Comparison of ENCODE assay signal across 10 cellular contexts in the genomic region with DNA sequence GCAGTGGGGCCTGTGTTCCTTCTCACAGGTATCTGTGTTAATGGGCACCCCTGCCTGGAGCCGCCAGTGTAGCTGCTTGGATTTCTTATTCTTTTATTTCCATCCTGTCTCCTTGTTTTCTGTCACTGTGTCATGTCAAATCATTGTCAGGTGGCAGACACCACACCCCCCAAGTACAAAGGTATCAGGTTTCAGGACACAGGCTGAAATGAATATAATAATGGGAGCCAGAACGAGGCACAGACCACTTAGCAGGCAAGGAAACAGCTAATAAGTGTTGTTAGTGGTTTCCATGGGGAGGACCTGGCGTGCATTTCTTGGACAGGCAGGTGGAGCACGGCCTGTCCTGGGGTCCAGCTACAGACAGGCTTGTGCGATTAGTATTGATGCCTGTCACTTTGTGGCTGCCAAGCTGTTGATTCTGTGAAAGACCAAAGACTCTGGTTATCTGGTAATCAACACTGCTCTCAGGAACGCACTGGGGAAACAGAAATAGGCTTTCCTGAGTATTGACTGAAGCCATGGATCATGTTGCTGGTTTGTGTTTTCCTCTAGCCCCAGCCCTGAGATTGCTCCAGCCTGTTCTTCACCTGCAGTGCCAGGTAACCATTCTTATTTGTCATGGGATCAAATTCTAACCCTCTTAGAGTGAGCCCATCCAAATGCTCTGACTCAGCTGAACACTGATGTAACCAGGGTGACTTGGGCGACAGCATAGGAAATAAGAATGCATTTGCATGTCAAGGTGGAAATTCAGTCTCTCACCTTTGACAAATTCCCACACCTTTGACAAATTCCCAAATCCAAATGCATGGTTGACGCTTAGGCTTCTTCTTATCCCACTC.
DNase-seq lines count a peak whose midpoint lies in the region; ATAC-seq and TF ChIP-seq lines count a peak whose summit lies in the region.
"Had no signal": no experiment of that assay in that cellular context is flagged by ENCODE, and none has a peak within 500 bp of the region (broad histone marks: within the 10 kb centered on the region; RNA-seq: fewer than 3 reads in every experiment).

No MANE protein-coding gene starts in this region.

- CTCF ChIA-PET in MCF 10A (lab: Yijun Ruan, JAX), result interaction anchor here (0.8 kb wide), 1 partner anchor 1037 kb away, joined by 3 read pairs; no protein-coding TSS in a partner anchor
- CTCF ChIA-PET in SK-N-SH (lab: Yijun Ruan, JAX), result interaction anchor here (0.7 to 1.4 kb wide), 5 partner anchors 10 to 151 kb away, joined by 3 to 5 read pairs (median 3); no protein-coding TSS in a partner anchor

- H3K9ac ChIP-seq in SK-N-SH, result no peak overlapping the region

- H3K4me3 ChIP-seq in breast epithelium, result no peak overlapping the region
- H3K4me3 ChIP-seq in SK-N-SH (ENCODE audit: low read depth in 2 of 2, low read length in 1 of 2), result no peak overlapping the region
- no peak overlapping the region for H3K4me3 ChIP-seq in upper lobe of right lung

- peaks cover 6% of the 10 kb centered on the region for H3K36me3 Mint-ChIP-seq in MCF 10A (ENCODE audit: insufficient read depth, unreplicated experiment)

- DNase-seq in MCF 10A (ENCODE audit: unreplicated experiment) (peak; percentile 14), breast epithelium (ENCODE audit: low spot score in 2 of 2) (no peak), SK-N-SH (peak; percentile 30), islet precursor cell (peak; percentile 95), upper lobe of right lung (no peak), dermis blood vessel endothelial cell (no peak)
- DNase-seq: NK-92 treated with Interleukin-12 subunit alpha and Interleukin-12 subunit beta, amount 100 ng/mL, for 24 hours had no signal

- no peaks in the 10 kb centered on the region for H3K9me2 ChIP-seq in SK-N-SH

- peak; percentile 52 for ATAC-seq in upper lobe of right lung
- no peak for ATAC-seq in GM19455 (IDR thresholded peaks at IDR 0.05; ENCODE audit: unreplicated experiment)
- no peak for ATAC-seq in GM21528 (IDR thresholded peaks at IDR 0.05; ENCODE audit: low FRiP score, unreplicated experiment)

- peaks cover 10% of the 10 kb centered on the region for H3F3A ChIP-seq in SK-N-SH (replicated peaks; ENCODE audit: insufficient read depth)

- no peak for TF ChIP-seq RAD21 in SK-N-SH (IDR thresholded peaks at IDR 0.05; ENCODE audit: low read length)

- TF ChIP-seq POLR2A in breast epithelium (IDR thresholded peaks at IDR 0.05), result no peak

- WGBS in SK-N-SH (ENCODE audit: low lambda C conversion rate), result 61% methylated on average over 8 of the region's 8 CpGs

- no peaks in the 10 kb centered on the region for H4K20me1 ChIP-seq in SK-N-SH (ENCODE audit: insufficient read depth)

- H3K36me3 ChIP-seq in breast epithelium, result no peaks in the 10 kb centered on the region
- no peaks in the 10 kb centered on the region for H3K36me3 ChIP-seq in SK-N-SH (replicated peaks in 1 of 2; ENCODE audit: control insufficient read depth in 1 of 2, insufficient read depth in 2 of 2, low read length in 1 of 2)
- no peaks in the 10 kb centered on the region for H3K36me3 ChIP-seq in upper lobe of right lung

- no peaks in the 10 kb centered on the region for H3K27me3 Mint-ChIP-seq in MCF 10A (ENCODE audit: insufficient read depth, unreplicated experiment)

- no TSS peak for BruUV-seq in MCF 10A (replicated peaks; lab: Mats Ljungman, UMichigan)

- no peak overlapping the region for H3K4me3 Mint-ChIP-seq in MCF 10A (ENCODE audit: unreplicated experiment)
- H3K4me3 Mint-ChIP-seq: neural crest cell had no signal

- H2AFZ ChIP-seq in SK-N-SH (ENCODE audit: low read depth), result peak overlapping the region; percentile 20; the same call in 1 of the 2 replicates

- H3K4me2 ChIP-seq in SK-N-SH, result 0 out of 2 replicates have a peak overlapping the region, but pooled peaks have one; percentile 34

- H3K9me3 ChIP-seq in breast epithelium (no peaks in the 10 kb centered on the region), SK-N-SH (no peaks in the 10 kb centered on the region), upper lobe of right lung (no peaks in the 10 kb centered on the region)

- peak overlapping the region; percentile 84 for H3K27ac Mint-ChIP-seq in MCF 10A (ENCODE audit: low read depth, unreplicated experiment)

- H3K79me2 ChIP-seq in SK-N-SH (ENCODE audit: insufficient read depth), result no peaks in the 10 kb centered on the region

- intact Hi-C loops in MCF 10A (cut with micrococcal nuclease) (no loop called here), breast epithelium (cut with DNase I; ENCODE audit: low total_unique reads) (no loop called here), upper lobe of right lung (cut with DNase I) (no loop called here)

- H3K9me3 Mint-ChIP-seq in MCF 10A (ENCODE audit: unreplicated experiment), result no peaks in the 10 kb centered on the region

- POLR2A ChIA-PET in MCF 10A (lab: Yijun Ruan, JAX) (no interaction called here), SK-N-SH (lab: Yijun Ruan, JAX) (interaction anchor here (0.9 kb wide), 1 partner anchor 11 kb away, joined by 3 read pairs; no protein-coding TSS in a partner anchor)

- peaks cover 28% of the 10 kb centered on the region for H3K4me1 Mint-ChIP-seq in MCF 10A (ENCODE audit: insufficient read depth, unreplicated experiment)

- H3K4me1 ChIP-seq in breast epithelium, result no peaks in the 10 kb centered on the region
- H3K4me1 ChIP-seq in SK-N-SH (ENCODE audit: control insufficient read depth in 1 of 2, insufficient read depth in 2 of 2, low read depth in 1 of 2, low read length in 1 of 2), result peaks cover 27 to 37% of the 10 kb centered on the region in 2 experiments
- H3K4me1 ChIP-seq in upper lobe of right lung, result peaks cover 6% of the 10 kb centered on the region

- TF ChIP-seq EP300 in SK-N-SH (IDR thresholded peaks at IDR 0.05; ENCODE audit: borderline replicate concordance in 1 of 2, low read depth in 1 of 2, low read length in 1 of 2), result peak in 1 of 2 experiments; percentile 52; a peak in 2 of 4 replicates

- H3K27me3 ChIP-seq in breast epithelium (no peaks in the 10 kb centered on the region), SK-N-SH (ENCODE audit: insufficient read depth) (no peaks in the 10 kb centered on the region), upper lobe of right lung (no peaks in the 10 kb centered on the region)

- H3K27ac ChIP-seq in breast epithelium (no peak overlapping the region), SK-N-SH (ENCODE audit: low read depth in 2 of 2, low read length in 1 of 2) (peak overlapping the region; percentile 56 to 96; a peak in 3 of 4 replicates), upper lobe of right lung (peak overlapping the region; percentile 9)

- no peak for TF ChIP-seq CTCF in MCF 10A (IDR thresholded peaks at IDR 0.05; ENCODE audit: unreplicated experiment)
- TF ChIP-seq CTCF in breast epithelium (IDR thresholded peaks at IDR 0.05), result no peak
- no peak for TF ChIP-seq CTCF in SK-N-SH (IDR thresholded peaks at IDR 0.05)
- no peak for TF ChIP-seq CTCF in upper lobe of right lung (IDR thresholded peaks at IDR 0.05)

TF ChIP-seq in SK-N-SH, 30 proteins besides CTCF, POLR2A, EP300 and RAD21 (continues in another document):
- peak; percentile 9; the same call in 1 of the 2 replicates for TF ChIP-seq TCF12 (IDR thresholded peaks at IDR 0.05)
- TF ChIP-seq GATA2 (CRISPR knock-in tag; IDR thresholded peaks at IDR 0.05), result peak; percentile 81
- no peak for TF ChIP-seq RXRA (IDR thresholded peaks at IDR 0.05; ENCODE audit: borderline replicate concordance, low read depth)
- no peak for TF ChIP-seq YY1 (IDR thresholded peaks at IDR 0.05; ENCODE audit: low read depth)
- no peak for TF ChIP-seq EZH2phosphoT487 (IDR thresholded peaks at IDR 0.05; ENCODE audit: borderline replicate concordance, low read depth)
- TF ChIP-seq ZBTB33 (IDR thresholded peaks at IDR 0.05; ENCODE audit: borderline replicate concordance, low read depth), result no peak
- no peak for TF ChIP-seq GABPA (IDR thresholded peaks at IDR 0.05; ENCODE audit: low read depth)
- TF ChIP-seq FOXJ3 (CRISPR knock-in tag; IDR thresholded peaks at IDR 0.05), result peak; percentile 71
- no peak for TF ChIP-seq TEAD4 (IDR thresholded peaks at IDR 0.05; ENCODE audit: borderline replicate concordance, insufficient read depth)
- TF ChIP-seq USF1 (IDR thresholded peaks at IDR 0.05; ENCODE audit: borderline replicate concordance, low read depth), result no peak
- TF ChIP-seq MXI1 (IDR thresholded peaks at IDR 0.05; ENCODE audit: low read depth, low read length), result no peak; the same call in 1 of the 2 replicates
- TF ChIP-seq NRF1 (IDR thresholded peaks at IDR 0.05; ENCODE audit: low read depth, low read length), result no peak
- TF ChIP-seq, protein P1, sequence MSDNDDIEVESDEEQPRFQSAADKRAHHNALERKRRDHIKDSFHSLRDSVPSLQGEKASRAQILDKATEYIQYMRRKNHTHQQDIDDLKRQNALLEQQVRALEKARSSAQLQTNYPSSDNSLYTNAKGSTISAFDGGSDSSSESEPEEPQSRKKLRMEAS (IDR thresholded peaks at IDR 0.05; ENCODE audit: low read depth), result no peak
- no peak for TF ChIP-seq RFX5 (IDR thresholded peaks at IDR 0.05; ENCODE audit: low read length)

Comparison
In these comparisons a context has a peak if more than half of its experiments do, and no peak if none do; other contexts are left out.
1. DNase-seq: peak in MCF 10A (single experiment), SK-N-SH (single experiment) and islet precursor cell (single experiment); none in breast epithelium (0 of 2), upper lobe of right lung (single experiment) and dermis blood vessel endothelial cell (single experiment).
2. H3K27ac ChIP-seq: peak in SK-N-SH (2 of 2) and upper lobe of right lung (single experiment); none in breast epithelium (0 of 2).